ENCODE assay signal across 1 cellular context in genomic region chr13:63625869-63626268, GRCh38.
TF ChIP-seq lines count a peak whose summit lies in the region.

No MANE protein-coding gene starts in this region.

TF ChIP-seq in HEK293T, 16 proteins besides CTCF, POLR2A, EP300 and RAD21 (continued from another document):
- no peak for TF ChIP-seq BHLHE40 (IDR thresholded peaks at IDR 0.05; ENCODE audit: borderline replicate concordance)
- no peak for TF ChIP-seq ARNT (IDR thresholded peaks at IDR 0.05)
